ENCODE assay signal across 1 cellular context in genomic region chr17:28951991-28952975, GRCh38.
TF ChIP-seq lines count a peak whose summit lies in the region.

No MANE protein-coding gene starts in this region.

TF ChIP-seq in H1, 55 proteins besides CTCF, POLR2A, EP300 and RAD21:
- TF ChIP-seq RNF2 (IDR thresholded peaks at IDR 0.05; ENCODE audit: borderline replicate concordance, low read depth, low read length, missing control alignments, poor library complexity, severe bottlenecking) (no peak), CHD2 (IDR thresholded peaks at IDR 0.05; ENCODE audit: low read length) (peak; percentile 99), JUND (IDR thresholded peaks at IDR 0.05; ENCODE audit: low read length) (no peak), SAP30 (IDR thresholded peaks at IDR 0.05; ENCODE audit: insufficient read depth, insufficient replicate concordance, low read length) (peak; percentile 92), KDM4A (IDR thresholded peaks at IDR 0.05; ENCODE audit: low read depth, low read length, severe bottlenecking) (peak; percentile 91), CBX5 (IDR thresholded peaks at IDR 0.05; ENCODE audit: low read depth, low read length) (no peak), HDAC6 (IDR thresholded peaks at IDR 0.05; ENCODE audit: low read depth, low read length) (no peak), NANOG (IDR thresholded peaks at IDR 0.05; ENCODE audit: insufficient read depth, low read depth, low read length, poor library complexity, severe bottlenecking) (no peak), GABPA (IDR thresholded peaks at IDR 0.05; ENCODE audit: borderline replicate concordance, insufficient read depth, low read length) (no peak), TBP (IDR thresholded peaks at IDR 0.05; ENCODE audit: low read depth, low read length) (no peak), SIRT6 (IDR thresholded peaks at IDR 0.05; ENCODE audit: low read length) (no peak), ZNF274 (IDR thresholded peaks at IDR 0.05; ENCODE audit: borderline replicate concordance, extremely low read depth, low read length) (no peak), PHF8 (conservative IDR thresholded peaks at IDR 0.05; ENCODE audit: low read depth, low read length) (peak; percentile 36; the same call in 1 of the 2 replicates), SIN3A (conservative IDR thresholded peaks at IDR 0.05 in 1 of 2, IDR thresholded peaks at IDR 0.05 in 1 of 2; ENCODE audit: low read depth in 1 of 2, low read length in 2 of 2) (peak; percentile 63 to 70; a peak in 1 of 4 replicates), CHD7 (IDR thresholded peaks at IDR 0.05; ENCODE audit: insufficient replicate concordance, low read length) (no peak), RBBP5 (IDR thresholded peaks at IDR 0.05; ENCODE audit: borderline replicate concordance, low read depth, low read length) (no peak), EZH2 (IDR thresholded peaks at IDR 0.05; ENCODE audit: low read depth, low read length, severe bottlenecking) (no peak), POU5F1 (IDR thresholded peaks at IDR 0.05; ENCODE audit: low read depth, low read length) (no peak), JUN (IDR thresholded peaks at IDR 0.05; ENCODE audit: low read depth, low read length) (no peak), ASH2L (IDR thresholded peaks at IDR 0.05; ENCODE audit: low read length) (no peak), HDAC2 (IDR thresholded peaks at IDR 0.05; ENCODE audit: borderline replicate concordance in 1 of 2, low read depth in 2 of 2, low read length in 2 of 2) (no peak), NRF1 (IDR thresholded peaks at IDR 0.05; ENCODE audit: low read depth, low read length) (no peak), MAFK (IDR thresholded peaks at IDR 0.05; ENCODE audit: low read depth, low read length) (no peak), KDM5A (IDR thresholded peaks at IDR 0.05; ENCODE audit: low read length) (no peak), RXRA (IDR thresholded peaks at IDR 0.05; ENCODE audit: insufficient read depth, low read depth, low read length) (no peak), MAX (IDR thresholded peaks at IDR 0.05) (peak; percentile 68), CREB1 (IDR thresholded peaks at IDR 0.05) (peak; percentile 85), CBX8 (IDR thresholded peaks at IDR 0.05; ENCODE audit: borderline replicate concordance, low read depth, low read length) (no peak), BCL11A (IDR thresholded peaks at IDR 0.05; ENCODE audit: low read depth in 2 of 2, low read length in 2 of 2) (no peak), BRCA1 (IDR thresholded peaks at IDR 0.05; ENCODE audit: low read depth, low read length) (peak; percentile 86), SP1 (IDR thresholded peaks at IDR 0.05; ENCODE audit: low read depth, low read length) (peak; percentile 56; the same call in 1 of the 2 replicates), CEBPB (IDR thresholded peaks at IDR 0.05; ENCODE audit: low read depth, low read length) (no peak), RFX5 (IDR thresholded peaks at IDR 0.05; ENCODE audit: borderline replicate concordance, low read depth, low read length) (no peak), E2F6 (IDR thresholded peaks at IDR 0.05) (no peak), ATF3 (IDR thresholded peaks at IDR 0.05; ENCODE audit: insufficient read depth, low read depth, low read length) (0 out of 2 replicates have a peak, but pooled peaks have one; percentile 1), POLR2AphosphoS5 (IDR thresholded peaks at IDR 0.05; ENCODE audit: low read depth, low read length) (peak; percentile 64), TEAD4 (IDR thresholded peaks at IDR 0.05; ENCODE audit: low read depth, low read length) (peak; percentile 52; the same call in 1 of the 2 replicates), SIX5 (IDR thresholded peaks at IDR 0.05; ENCODE audit: low read depth, low read length) (peak; percentile 99), CHD1 (IDR thresholded peaks at IDR 0.05; ENCODE audit: low read depth, low read length) (peak; percentile 65; the same call in 1 of the 2 replicates), TAF1 (IDR thresholded peaks at IDR 0.05; ENCODE audit: low read depth, low read length) (peak; percentile 14; the same call in 1 of the 2 replicates), YY1 (IDR thresholded peaks at IDR 0.05; ENCODE audit: low read depth, low read length) (no peak), SP2 (IDR thresholded peaks at IDR 0.05; ENCODE audit: low read length) (peak; percentile 21; the same call in 1 of the 2 replicates), SUZ12 (IDR thresholded peaks at IDR 0.05; ENCODE audit: low read length) (no peak), KDM1A (IDR thresholded peaks at IDR 0.05; ENCODE audit: borderline replicate concordance, low read length) (no peak), FOSL1 (IDR thresholded peaks at IDR 0.05; ENCODE audit: insufficient read depth, low read depth, low read length) (no peak), USF2 (IDR thresholded peaks at IDR 0.05; ENCODE audit: low read length) (no peak), BACH1 (IDR thresholded peaks at IDR 0.05; ENCODE audit: low read length) (peak; percentile 37; the same call in 1 of the 2 replicates), GTF2F1 (IDR thresholded peaks at IDR 0.05; ENCODE audit: borderline replicate concordance, low read depth, low read length) (no peak)
